ENCODE assay signal across 1 cellular context in the genomic region with DNA sequence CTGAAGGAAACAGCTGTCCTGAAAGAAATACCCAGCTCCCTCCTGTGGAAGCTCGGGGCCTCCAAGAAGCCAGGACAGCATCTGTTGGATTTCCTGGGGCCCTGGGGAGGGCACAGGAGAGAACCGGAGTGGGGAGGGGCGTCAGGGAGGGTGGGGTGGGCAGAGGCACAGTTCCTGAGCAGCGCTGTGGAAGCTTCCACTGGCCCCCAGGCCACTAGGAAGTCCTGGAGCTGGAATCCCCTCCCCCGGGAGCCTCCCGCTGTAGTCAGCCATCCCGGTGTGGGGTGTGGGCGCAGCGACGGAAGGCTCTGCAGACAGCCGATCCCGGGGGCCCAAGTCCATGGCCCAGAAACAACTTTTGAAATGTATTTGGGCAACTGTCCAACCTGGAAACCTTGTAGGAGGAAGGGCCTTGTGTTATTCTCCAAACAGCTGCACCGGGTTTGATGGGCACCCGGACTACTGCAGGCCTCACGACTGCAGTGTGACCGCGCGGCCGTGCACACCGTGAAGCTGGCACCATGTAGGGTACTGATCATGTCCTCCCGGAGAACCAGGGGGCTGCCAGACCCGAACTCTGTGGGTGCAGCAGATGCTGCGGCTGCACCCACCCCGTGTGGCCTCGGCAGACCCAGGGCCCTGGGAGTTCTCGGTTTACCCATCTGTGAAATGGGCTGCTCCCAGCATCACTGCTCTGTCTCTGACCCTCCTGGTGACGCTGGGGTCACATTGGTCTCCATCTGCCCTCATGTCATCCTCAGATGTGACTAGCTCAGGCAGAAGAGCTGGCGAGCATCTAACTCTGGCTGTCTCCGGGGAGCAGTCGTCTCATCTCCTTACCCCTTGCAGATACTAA.
TF ChIP-seq lines count a peak whose summit lies in the region.

No MANE protein-coding gene starts in this region.

TF ChIP-seq in HepG2, 621 proteins besides CTCF, POLR2A, EP300 and RAD21 (continued from another document):
- TF ChIP-seq ZNF674 (CRISPR knock-in tag; IDR thresholded peaks at IDR 0.05; ENCODE audit: low read depth) (no peak), ZNF362 (CRISPR knock-in tag; IDR thresholded peaks at IDR 0.05; ENCODE audit: borderline replicate concordance) (no peak), ZBTB21 (CRISPR knock-in tag; IDR thresholded peaks at IDR 0.05) (no peak), PTBP1 (IDR thresholded peaks at IDR 0.05; ENCODE audit: low read depth, low read length, poor library complexity, severe bottlenecking) (no peak), PRDM15 (CRISPR knock-in tag; IDR thresholded peaks at IDR 0.05) (peak; percentile 85), TAF15 (IDR thresholded peaks at IDR 0.05; ENCODE audit: low read depth, low read length, poor library complexity, severe bottlenecking) (no peak), STAT5B (CRISPR knock-in tag; IDR thresholded peaks at IDR 0.05) (no peak), SYNCRIP (IDR thresholded peaks at IDR 0.05; ENCODE audit: insufficient read depth, low read depth, low read length) (no peak), TARDBP (CRISPR knock-in tag; IDR thresholded peaks at IDR 0.05) (no peak)
- TF ChIP-seq, protein P1, sequence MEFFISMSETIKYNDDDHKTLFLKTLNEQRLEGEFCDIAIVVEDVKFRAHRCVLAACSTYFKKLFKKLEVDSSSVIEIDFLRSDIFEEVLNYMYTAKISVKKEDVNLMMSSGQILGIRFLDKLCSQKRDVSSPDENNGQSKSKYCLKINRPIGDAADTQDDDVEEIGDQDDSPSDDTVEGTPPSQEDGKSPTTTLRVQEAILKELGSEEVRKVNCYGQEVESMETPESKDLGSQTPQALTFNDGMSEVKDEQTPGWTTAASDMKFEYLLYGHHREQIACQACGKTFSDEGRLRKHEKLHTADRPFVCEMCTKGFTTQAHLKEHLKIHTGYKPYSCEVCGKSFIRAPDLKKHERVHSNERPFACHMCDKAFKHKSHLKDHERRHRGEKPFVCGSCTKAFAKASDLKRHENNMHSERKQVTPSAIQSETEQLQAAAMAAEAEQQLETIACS (CRISPR knock-in tag; IDR thresholded peaks at IDR 0.05), result no peak
TF ChIP-seq in HepG2: peak in this region for 2.
